17 cellular contexts compared by ENCODE assay signal in the genomic region with DNA sequence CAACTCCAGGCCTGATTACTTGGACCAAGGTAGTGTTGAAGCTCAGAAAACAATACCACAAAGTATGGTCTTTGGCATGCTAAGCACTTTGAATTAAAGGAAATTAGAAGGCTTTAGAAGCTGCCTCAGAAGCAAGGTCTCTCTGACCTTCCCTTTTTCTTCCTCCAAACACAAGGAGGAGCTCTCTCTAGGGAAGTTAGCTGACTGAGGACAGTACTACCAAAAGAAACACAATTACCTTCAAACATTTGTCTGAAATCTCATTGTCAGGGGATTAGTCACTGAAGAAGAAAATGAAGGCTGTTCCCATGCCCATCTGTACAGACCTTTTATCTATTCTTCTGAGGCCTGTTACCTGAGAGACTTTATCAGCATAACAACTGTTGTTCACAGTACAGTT.
DNase-seq lines count a peak whose midpoint lies in the region; ATAC-seq and TF ChIP-seq lines count a peak whose summit lies in the region.
"Had no signal": no experiment of that assay in that cellular context is flagged by ENCODE, and none has a peak within 500 bp of the region (broad histone marks: within the 10 kb centered on the region; RNA-seq: fewer than 3 reads in every experiment).

No MANE protein-coding gene starts in this region.

- H3K27me3 ChIP-seq in OCI-LY1 (ENCODE audit: insufficient read depth, low read length) (no peaks in the 10 kb centered on the region), smooth muscle cell (ENCODE audit: low read depth) (no peaks in the 10 kb centered on the region)
- H3K27me3 ChIP-seq: ovary had no signal

- H4K20me1 ChIP-seq in OCI-LY1 (ENCODE audit: insufficient read depth, low read length) (no peaks in the 10 kb centered on the region), smooth muscle cell (ENCODE audit: low read depth) (no peaks in the 10 kb centered on the region)

- ATAC-seq in HG03280 (IDR thresholded peaks at IDR 0.05; ENCODE audit: unreplicated experiment), result no peak
- ATAC-seq: GM12878 had no signal

- H3K79me2 ChIP-seq in OCI-LY1 (ENCODE audit: insufficient read depth, low read length) (no peaks in the 10 kb centered on the region), smooth muscle cell (ENCODE audit: low read depth) (no peaks in the 10 kb centered on the region)

- H3K36me3 ChIP-seq in OCI-LY1 (ENCODE audit: insufficient read depth, low read length) (no peaks in the 10 kb centered on the region), smooth muscle cell (ENCODE audit: low read depth) (no peaks in the 10 kb centered on the region)
- H3K36me3 ChIP-seq: ovary had no signal

- DNase-seq in SIG-M5 treated with dmso at 0.1 percent for 504 hours (lab: John Stamatoyannopoulos, UW; ENCODE audit: unreplicated experiment) (peak; percentile 9), SIG-M5 (lab: John Stamatoyannopoulos, UW) (no peak), epithelial cell of esophagus (ENCODE audit: low read depth) (no peak), smooth muscle cell (lab: John Stamatoyannopoulos, UW; ENCODE audit: unreplicated experiment) (no peak), mucosa of gallbladder (ENCODE audit: low spot score) (no peak), NCI-H1105 (lab: John Stamatoyannopoulos, UW) (no peak)
- DNase-seq: ACHN; activated naive CD4-positive, alpha-beta T cell treated with anti-CD3 and anti-CD28 coated beads, Interleukin-2, amount 50 U/mL, for 16 hours; DMS79; erythroblast; NCI-H1092; NCI-H446; ovary; Right ventricle myocardium superior had no signal

- no peak overlapping the region for H3K4me3 ChIP-seq in OCI-LY1 (ENCODE audit: low read depth, low read length, poor library complexity, severe bottlenecking)
- H3K4me3 ChIP-seq in epithelial cell of esophagus (ENCODE audit: low read length), result no peak overlapping the region
- no peak overlapping the region for H3K4me3 ChIP-seq in smooth muscle cell
- H3K4me3 ChIP-seq: GM12878, ovary had no signal

- no peak overlapping the region for H3K4me2 ChIP-seq in OCI-LY1 (ENCODE audit: low read length)
- no peak overlapping the region for H3K4me2 ChIP-seq in smooth muscle cell

- TF ChIP-seq CTCF in OCI-LY1 (IDR thresholded peaks at IDR 0.05; ENCODE audit: low read length) (peak; percentile 21; the same call in 1 of the 2 replicates), epithelial cell of esophagus (IDR thresholded peaks at IDR 0.05; ENCODE audit: insufficient read depth, low read depth, low read length, missing control alignments) (peak; percentile 35), smooth muscle cell (IDR thresholded peaks at IDR 0.05; ENCODE audit: borderline replicate concordance, insufficient read depth, poor library complexity, severe bottlenecking) (peak; percentile 6)

- H3K4me1 ChIP-seq in OCI-LY1 (ENCODE audit: insufficient read depth, low read length, severe bottlenecking) (no peaks in the 10 kb centered on the region), smooth muscle cell (ENCODE audit: low read depth) (no peaks in the 10 kb centered on the region)

- H2AFZ ChIP-seq in OCI-LY1 (ENCODE audit: low read length) (no peak overlapping the region), smooth muscle cell (ENCODE audit: low read depth) (no peak overlapping the region)

- H3K9ac ChIP-seq in OCI-LY1 (ENCODE audit: low read length) (no peak overlapping the region), smooth muscle cell (ENCODE audit: low read depth) (no peak overlapping the region)

- H3K9me3 ChIP-seq in OCI-LY1 (ENCODE audit: low read length), result no peaks in the 10 kb centered on the region
- H3K9me3 ChIP-seq in smooth muscle cell (replicated peaks; ENCODE audit: low read depth), result no peaks in the 10 kb centered on the region
- H3K9me3 ChIP-seq: ovary had no signal

- H3K9me2 ChIP-seq in OCI-LY1 (ENCODE audit: low read depth, low read length), result no peaks in the 10 kb centered on the region

- H3F3A ChIP-seq in OCI-LY1 (ENCODE audit: insufficient read depth, low read length) (no peaks in the 10 kb centered on the region), smooth muscle cell (ENCODE audit: low read depth) (peaks cover under 1% of the 10 kb centered on the region)

- H3K27ac ChIP-seq in OCI-LY1 (ENCODE audit: low read depth, low read length, poor library complexity, severe bottlenecking) (no peak overlapping the region), smooth muscle cell (ENCODE audit: low read depth) (no peak overlapping the region)
- H3K27ac ChIP-seq: ovary had no signal
